30 cellular contexts compared by ENCODE assay signal in the genomic region with DNA sequence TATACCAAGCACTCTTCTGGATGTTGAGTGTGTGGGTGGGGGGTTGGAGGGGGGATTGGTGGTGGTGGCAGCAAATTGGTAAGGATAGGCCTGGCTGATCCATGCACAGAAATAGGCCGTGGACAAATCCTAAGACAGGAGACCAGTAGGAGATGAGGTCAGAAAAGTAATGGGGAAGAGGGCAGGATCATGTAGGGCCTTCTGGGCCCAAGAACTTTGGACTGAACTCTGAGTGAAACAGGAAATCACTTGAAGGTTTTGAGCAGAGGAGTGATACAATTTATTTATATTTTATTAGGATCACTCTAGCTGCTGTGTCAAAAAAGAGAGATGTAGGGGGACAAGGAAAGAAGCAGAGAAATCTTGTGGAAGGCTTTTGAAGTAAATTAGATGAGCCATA. TPM values are rescaled to one million over a fixed set of nuclear protein-coding genes. Genes with fewer than 3 reads are reported as not detected.
"Had no signal": no experiment of that assay in that cellular context is flagged by ENCODE, and none has a peak within 500 bp of the region (broad histone marks: within the 10 kb centered on the region; RNA-seq: fewer than 3 reads in every experiment).

No MANE protein-coding gene starts in this region.

- H3K27ac Mint-ChIP-seq: activated CD4-positive, alpha-beta memory T cell treated with anti-CD3 and anti-CD28 coated beads, Interleukin-2, amount 10 ng/mL, durations not matched to agents 7 days and 5 days; activated naive CD8-positive, alpha-beta T cell treated with anti-CD3 and anti-CD28 coated beads for 36 hours; activated T-helper 1 cell treated with anti-CD3 and anti-CD28 coated beads, Interleukin-12 subunit alpha, Interleukin-12 subunit beta, Interleukin-2, Interleukin-4 antibody, amounts not matched to agents 30 ng/mL and 10 ng/mL and 1 ng/mL, durations not matched to agents 14 hours and 24 hours and 36 hours had no signal

- H3K4me3 ChIP-seq: cardiac muscle cell had no signal

- H3K9me3 Mint-ChIP-seq: activated CD4-positive, alpha-beta memory T cell treated with anti-CD3 and anti-CD28 coated beads, Interleukin-2, amount 10 ng/mL, durations not matched to agents 7 days and 5 days; activated naive CD8-positive, alpha-beta T cell treated with anti-CD3 and anti-CD28 coated beads for 36 hours; activated T-helper 1 cell treated with anti-CD3 and anti-CD28 coated beads, Interleukin-12 subunit alpha, Interleukin-12 subunit beta, Interleukin-2, Interleukin-4 antibody, amounts not matched to agents 30 ng/mL and 10 ng/mL and 1 ng/mL, durations not matched to agents 14 hours and 24 hours and 36 hours had no signal

- H3K27ac ChIP-seq: brain microvascular endothelial cell, cardiac muscle cell had no signal

- H3K27me3 ChIP-seq: brain microvascular endothelial cell, cardiac muscle cell had no signal

- H3K4me1 Mint-ChIP-seq: activated CD4-positive, alpha-beta memory T cell treated with anti-CD3 and anti-CD28 coated beads, Interleukin-2, amount 10 ng/mL, durations not matched to agents 7 days and 5 days had no signal

- DNase-seq: activated CD4-positive, alpha-beta memory T cell treated with anti-CD3 and anti-CD28 coated beads, Interleukin-2, amount 10 ng/mL, durations not matched to agents 7 days and 5 days; activated CD4-positive, alpha-beta T cell treated with anti-CD3 and anti-CD28 coated beads, Interleukin-2, amount 50 U/mL, for 1 hour; activated CD4-positive, CD25-positive, alpha-beta regulatory T cell; activated CD8-positive, alpha-beta memory T cell treated with anti-CD3 and anti-CD28 coated beads, Interleukin-2, amount 50 U/mL, for 4 hours; activated effector memory CD4-positive, alpha-beta T cell treated with anti-CD3 and anti-CD28 coated beads, Interleukin-2, amount 50 U/mL, for 16 hours; activated naive CD4-positive, alpha-beta T cell treated with Interleukin-2 at 50 U/mL for 16 hours; activated naive CD8-positive, alpha-beta T cell treated with anti-CD3 and anti-CD28 coated beads for 36 hours; brain microvascular endothelial cell; cerebellar nuclear complex; KG1; NCI-H1048; NCI-H1417; NCI-H1930; NCI-H2107; NCI-H2171 treated with DMSO at 0.1 percent for 48 hours; NCI-H226; NCI-H510A; NCI-H526 treated with DMSO at 0.1 percent for 48 hours; NCI-H82; SIG-M5; T-helper 2 cell; T1000 had no signal

- H3K4me3 Mint-ChIP-seq: activated CD4-positive, alpha-beta memory T cell treated with anti-CD3 and anti-CD28 coated beads, Interleukin-2, amount 10 ng/mL, durations not matched to agents 7 days and 5 days; activated naive CD8-positive, alpha-beta T cell treated with anti-CD3 and anti-CD28 coated beads for 36 hours; activated T-helper 1 cell treated with anti-CD3 and anti-CD28 coated beads, Interleukin-12 subunit alpha, Interleukin-12 subunit beta, Interleukin-2, Interleukin-4 antibody, amounts not matched to agents 30 ng/mL and 10 ng/mL and 1 ng/mL, durations not matched to agents 14 hours and 24 hours and 36 hours had no signal

- H3K27me3 Mint-ChIP-seq: activated CD4-positive, alpha-beta memory T cell treated with anti-CD3 and anti-CD28 coated beads, Interleukin-2, amount 10 ng/mL, durations not matched to agents 7 days and 5 days; activated naive CD8-positive, alpha-beta T cell treated with anti-CD3 and anti-CD28 coated beads for 36 hours had no signal

RNA-seq across cellular contexts. Expression of a gene that starts 42.4 kb away (rescaled TPM):
- total RNA-seq: activated CD4-positive, alpha-beta memory T cell treated with anti-CD3 and anti-CD28 coated beads, Interleukin-2, amount 10 ng/mL, durations not matched to agents 7 days and 5 days; activated CD8-positive, alpha-beta memory T cell treated with anti-CD3 and anti-CD28 coated beads for 36 hours; activated naive CD8-positive, alpha-beta T cell treated with anti-CD3 and anti-CD28 coated beads for 36 hours; activated T-helper 1 cell treated with anti-CD3 and anti-CD28 coated beads, Interleukin-12 subunit alpha, Interleukin-12 subunit beta, Interleukin-2, Interleukin-4 antibody, amounts not matched to agents 30 ng/mL and 10 ng/mL and 1 ng/mL, durations not matched to agents 14 hours and 24 hours and 36 hours; cardiac muscle cell; LHCN-M2; M059J; OCI-LY7; RPMI7951 had no signal
- polyA plus RNA-seq: adipose tissue had no signal
